Comparison of ENCODE assay signal across 8 cellular contexts in the genomic region with DNA sequence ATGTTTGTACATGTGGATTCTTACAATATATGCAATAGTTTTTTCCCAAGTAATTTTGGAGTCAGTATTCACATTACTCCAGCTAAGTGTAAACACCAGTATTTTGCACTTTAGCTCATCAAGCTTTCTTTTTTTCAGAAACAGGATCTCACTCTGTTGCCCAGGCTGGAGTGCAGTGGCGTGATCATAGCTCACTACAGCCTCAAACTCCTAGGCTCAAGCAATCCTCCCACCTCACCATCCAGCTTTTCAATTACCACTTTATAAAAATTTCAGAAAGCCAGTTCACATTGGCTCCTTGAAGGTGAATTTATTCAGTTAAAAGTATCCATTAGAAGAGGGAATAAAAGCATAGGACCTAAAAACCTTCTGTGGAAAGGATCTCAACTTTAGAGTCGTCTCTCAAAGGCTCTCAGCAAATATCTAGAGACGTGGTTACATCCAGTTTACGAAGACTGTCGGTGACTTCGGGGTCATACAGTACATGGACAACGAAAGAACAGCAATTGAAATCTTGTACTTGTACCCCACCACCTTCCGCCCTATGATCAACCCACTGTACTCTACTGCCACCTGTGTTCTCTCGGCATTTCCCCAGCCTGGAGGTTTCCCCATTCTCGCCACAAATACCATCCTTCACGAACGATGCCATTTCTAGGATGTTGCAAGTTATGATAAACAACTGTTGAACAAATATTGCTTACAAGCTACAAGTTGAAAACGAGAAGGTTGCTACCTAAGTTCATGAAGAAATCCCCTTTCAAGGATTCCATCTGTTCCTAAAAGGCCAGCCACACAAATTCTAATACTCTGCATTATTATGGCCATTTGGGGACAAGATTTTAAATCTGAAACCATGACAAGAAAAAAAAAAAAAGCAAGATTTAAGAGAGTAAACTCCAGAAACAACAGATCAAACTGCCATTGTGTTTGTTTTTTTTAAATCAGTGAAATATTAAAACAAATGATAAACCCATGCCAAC. TPM values are rescaled to one million over a fixed set of nuclear protein-coding genes. Genes with fewer than 3 reads are reported as not detected.
A peak's percentile ranks its signal among the peaks of the same experiment; 100 is the strongest.
DNase-seq lines count a peak whose midpoint lies in the region; ATAC-seq, FAIRE-seq and TF ChIP-seq lines count a peak whose summit lies in the region.

No MANE protein-coding gene starts in this region.

- H3K27me3 Mint-ChIP-seq in Calu3 (ENCODE audit: unreplicated experiment) (no peaks in the 10 kb centered on the region), chondrocyte (ENCODE audit: low read depth) (no peaks in the 10 kb centered on the region)
- H3K27me3 Mint-ChIP-seq in stimulated activated memory B cell treated with anti-CD40 and anti-IgM and Interleukin-4, amounts not matched to agents 10 μg/mL and 1 μg/mL and 100 μg/mL, for 72 hours: peaks cover 79% of the 10 kb centered on the region

- peak; percentile 45 for DNase-seq in Calu3
- peak; percentile 24 for DNase-seq in H54 (ENCODE audit: insufficient read length, low spot score)
- DNase-seq in chondrocyte (ENCODE audit: low spot score): no peak
- no peak for DNase-seq in lower lobe of right lung
- peak in 1 of 2 donors; percentile 42 for DNase-seq in tibial artery

- ATAC-seq in lower lobe of right lung (peak; percentile 22 to 42), GM21526 (IDR thresholded peaks at IDR 0.05; ENCODE audit: low FRiP score, unreplicated experiment) (no peak)
- ATAC-seq in stimulated activated memory B cell treated with anti-CD40 and anti-IgM and Interleukin-4, amounts not matched to agents 10 μg/mL and 1 μg/mL and 100 μg/mL, for 72 hours: no peak

- no peak overlapping the region for H3K4me3 ChIP-seq in OCI-LY1 (ENCODE audit: low read depth, low read length, poor library complexity, severe bottlenecking)
- peak overlapping the region; percentile 82 for H3K4me3 ChIP-seq in lower lobe of right lung
- peak overlapping the region; percentile 96 to 97 for H3K4me3 ChIP-seq in tibial artery

- H3F3A ChIP-seq in OCI-LY1 (ENCODE audit: insufficient read depth, low read length): no peaks in the 10 kb centered on the region

- H3K36me3 Mint-ChIP-seq in Calu3 (ENCODE audit: insufficient read depth, unreplicated experiment): peaks cover 31% of the 10 kb centered on the region
- H3K36me3 Mint-ChIP-seq in chondrocyte (ENCODE audit: low read depth): no peaks in the 10 kb centered on the region
- H3K36me3 Mint-ChIP-seq in stimulated activated memory B cell treated with anti-CD40 and anti-IgM and Interleukin-4, amounts not matched to agents 10 μg/mL and 1 μg/mL and 100 μg/mL, for 72 hours: no peaks in the 10 kb centered on the region

- H4K20me1 ChIP-seq in OCI-LY1 (ENCODE audit: insufficient read depth, low read length): no peaks in the 10 kb centered on the region

- CTCF ChIA-PET in Calu3 (lab: Charles Lee): interaction anchor here (1.2 to 2.4 kb wide), 2 partner anchors 236 to 284 kb away, joined by 3 to 28 read pairs; no protein-coding TSS in a partner anchor

- intact Hi-C loops in Calu3 (cut with micrococcal nuclease; ENCODE audit: unreplicated experiment) (loop anchor here (1.0 kb wide), 2 partner anchors 236 to 285 kb away; no protein-coding TSS in a partner anchor), lower lobe of right lung (cut with DNase I) (loop anchor here (10.0 kb wide), 1 partner anchor 288 kb away; no protein-coding TSS in a partner anchor), tibial artery (cut with DNase I; ENCODE audit: low total_unique reads) (loop anchor here (5.0 to 10.0 kb wide), 2 partner anchors 235 to 1158 kb away; partner anchors contain the start of gene N4BP2)

- no peaks in the 10 kb centered on the region for H3K79me2 ChIP-seq in OCI-LY1 (ENCODE audit: insufficient read depth, low read length)

- peaks cover 13% of the 10 kb centered on the region for H3K4me1 Mint-ChIP-seq in Calu3 (ENCODE audit: low read depth, unreplicated experiment)
- peaks cover 76% of the 10 kb centered on the region for H3K4me1 Mint-ChIP-seq in chondrocyte (ENCODE audit: low read depth)
- H3K4me1 Mint-ChIP-seq in stimulated activated memory B cell treated with anti-CD40 and anti-IgM and Interleukin-4, amounts not matched to agents 10 μg/mL and 1 μg/mL and 100 μg/mL, for 72 hours: peaks cover 18% of the 10 kb centered on the region

- H3K36me3 ChIP-seq in OCI-LY1 (ENCODE audit: insufficient read depth, low read length): no peaks in the 10 kb centered on the region
- no peaks in the 10 kb centered on the region for H3K36me3 ChIP-seq in lower lobe of right lung
- H3K36me3 ChIP-seq in tibial artery: no peaks in the 10 kb centered on the region

- FAIRE-seq in H54 (lab: Jason Lieb, UNC): no peak

- no peak overlapping the region for H3K4me2 ChIP-seq in OCI-LY1 (ENCODE audit: low read length)

- H3K9me3 ChIP-seq in OCI-LY1 (ENCODE audit: low read length) (no peaks in the 10 kb centered on the region), lower lobe of right lung (no peaks in the 10 kb centered on the region), tibial artery (no peaks in the 10 kb centered on the region)

- H3K9ac ChIP-seq in OCI-LY1 (ENCODE audit: low read length): no peak overlapping the region

- TF ChIP-seq POLR2A in H54 (IDR thresholded peaks at IDR 0.05; ENCODE audit: low read depth, low read length): no peak

- no peaks in the 10 kb centered on the region for H3K9me2 ChIP-seq in OCI-LY1 (ENCODE audit: low read depth, low read length)

- H3K9me3 Mint-ChIP-seq in Calu3 (ENCODE audit: low read depth, unreplicated experiment) (no peaks in the 10 kb centered on the region), chondrocyte (ENCODE audit: low read depth) (no peaks in the 10 kb centered on the region)
- no peaks in the 10 kb centered on the region for H3K9me3 Mint-ChIP-seq in stimulated activated memory B cell treated with anti-CD40 and anti-IgM and Interleukin-4, amounts not matched to agents 10 μg/mL and 1 μg/mL and 100 μg/mL, for 72 hours

- no peak overlapping the region for H3K27ac ChIP-seq in OCI-LY1 (ENCODE audit: low read depth, low read length, poor library complexity, severe bottlenecking)
- H3K27ac ChIP-seq in lower lobe of right lung: no peak overlapping the region
- peak overlapping the region; percentile 29 to 82 for H3K27ac ChIP-seq in tibial artery

- BruUV-seq in Calu3 (replicated peaks; lab: Mats Ljungman, UMichigan): no TSS peak

- TF ChIP-seq CTCF in Calu3 (IDR thresholded peaks at IDR 0.05; ENCODE audit: unreplicated experiment) (no peak), OCI-LY1 (IDR thresholded peaks at IDR 0.05; ENCODE audit: low read length) (peak; percentile 47), chondrocyte (IDR thresholded peaks at IDR 0.05) (peak; percentile 88), lower lobe of right lung (IDR thresholded peaks at IDR 0.05) (peak; percentile 60), tibial artery (IDR thresholded peaks at IDR 0.05) (peak; percentile 51 to 69)

- no peak overlapping the region for H2AFZ ChIP-seq in OCI-LY1 (ENCODE audit: low read length)

- H3K27ac Mint-ChIP-seq in Calu3 (ENCODE audit: unreplicated experiment) (no peak overlapping the region), chondrocyte (ENCODE audit: unreplicated experiment) (peak overlapping the region; percentile 93)
- H3K27ac Mint-ChIP-seq in stimulated activated memory B cell treated with anti-CD40 and anti-IgM and Interleukin-4, amounts not matched to agents 10 μg/mL and 1 μg/mL and 100 μg/mL, for 72 hours: no peak overlapping the region

- H3K4me1 ChIP-seq in OCI-LY1 (ENCODE audit: insufficient read depth, low read length, severe bottlenecking) (peaks cover 32% of the 10 kb centered on the region), lower lobe of right lung (peaks cover 31% of the 10 kb centered on the region), tibial artery (peaks cover 0 to 64% (median 22%) of the 10 kb centered on the region in 4 donors)

- H3K27me3 ChIP-seq in OCI-LY1 (ENCODE audit: insufficient read depth, low read length) (no peaks in the 10 kb centered on the region), lower lobe of right lung (ENCODE audit: low read depth) (no peaks in the 10 kb centered on the region), tibial artery (no peaks in the 10 kb centered on the region)

- peak overlapping the region; percentile 71 for H3K4me3 Mint-ChIP-seq in Calu3 (ENCODE audit: low read depth, unreplicated experiment)
- peak overlapping the region; percentile 98 for H3K4me3 Mint-ChIP-seq in chondrocyte (ENCODE audit: unreplicated experiment)
- H3K4me3 Mint-ChIP-seq in stimulated activated memory B cell treated with anti-CD40 and anti-IgM and Interleukin-4, amounts not matched to agents 10 μg/mL and 1 μg/mL and 100 μg/mL, for 72 hours: no peak overlapping the region

RNA-seq across cellular contexts. Expression of gene APBB2, which starts 1.8 kb away (rescaled TPM):
- 15.5 and 17.7 TPM in 2 replicates for total RNA-seq in Calu3 (2022)
- total RNA-seq in chondrocyte: 111 to 192 TPM (median 119 TPM) in 3 replicates
- total RNA-seq in lower lobe of right lung: 59.3 TPM

RNA-seq across cellular contexts. Expression of gene UCHL1, which starts 44.2 kb away (rescaled TPM):
- total RNA-seq in Calu3 (2022) (17.2 and 19.3 TPM in 2 replicates), chondrocyte (771 to 856 TPM (median 807 TPM) in 3 replicates), lower lobe of right lung (8.4 TPM)

Comparison
In these comparisons a context has a peak if more than half of its experiments do, and no peak if none do; other contexts are left out.
1. DNase-seq: peak in Calu3 (single experiment) and H54 (single experiment); none in chondrocyte (single experiment) and lower lobe of right lung (single experiment).
2. H3K27ac ChIP-seq: peak in tibial artery (2 of 2); none in OCI-LY1 (single experiment) and lower lobe of right lung (single experiment).
3. ATAC-seq: peak in lower lobe of right lung (2 of 2); none in GM21526 (single experiment) and stimulated activated memory B cell treated with anti-CD40 and anti-IgM and Interleukin-4, amounts not matched to agents 10 μg/mL and 1 μg/mL and 100 μg/mL, for 72 hours (single experiment).
4. RNA of gene UCHL1, which starts 44.2 kb away (total RNA-seq): 771 to 856 TPM in chondrocyte; 17.2 to 19.3 TPM in Calu3 and 8.4 TPM in lower lobe of right lung (single experiment); every median in the first group is over 10 times any median in the second.